Comparison of ENCODE assay signal across 27 cellular contexts in genomic region chr3:138796761-138797160, GRCh38.
"Had no signal": no experiment of that assay in that cellular context is flagged by ENCODE, and none has a peak within 500 bp of the region (broad histone marks: within the 10 kb centered on the region; RNA-seq: fewer than 3 reads in every experiment).

No MANE protein-coding gene starts in this region.

- H3K4me3 ChIP-seq: left ventricle myocardium inferior, lung, mucosa of descending colon, skin epidermis, thoracic aorta, uterus had no signal

- H3K27ac ChIP-seq: skin epidermis, thoracic aorta, uterus, VCaP had no signal

- H3K9me3 Mint-ChIP-seq: activated CD4-positive, alpha-beta memory T cell treated with anti-CD3 and anti-CD28 coated beads for 36 hours; activated CD4-positive, alpha-beta T cell treated with anti-CD3 and anti-CD28 coated beads, Interleukin-2, amount 10 ng/mL, durations not matched to agents 24 days and 14 days; activated T-cell treated with anti-CD3 and anti-CD28 coated beads, Interleukin-2, amount 50 U/mL, for 4 hours; activated T-helper 2 cell treated with anti-CD3 and anti-CD28 coated beads, Interferon-gamma antibody, Interleukin-2, Interleukin-4, amounts not matched to agents 10 μg/mL and 5 μg/mL and 100 μg/mL, durations not matched to agents 14 hours and 24 hours and 36 hours; stimulated activated effector memory CD8-positive, alpha-beta T cell treated with anti-CD3 and anti-CD28 coated beads, Interleukin-12 subunit alpha, Interleukin-12 subunit beta, amount 100 ng/mL, for 72 hours; stimulated activated naive CD8-positive, alpha-beta T cell treated with anti-CD3 and anti-CD28 coated beads, Interleukin-15, Interleukin-2, amounts not matched to agents 100 ng/mL and 50 ng/mL, for 24 hours; T-helper 2 cell treated with Interferon-gamma antibody and Interleukin-4, amounts not matched to agents 5 μg/mL and 100 μg/mL, for 36 hours had no signal

- H3K9me3 ChIP-seq: left ventricle myocardium inferior, mucosa of descending colon, thoracic aorta, uterus had no signal

- H3K36me3 ChIP-seq: thoracic aorta, uterus had no signal

- ATAC-seq: activated CD4-positive, CD25-positive, alpha-beta regulatory T cell treated with anti-CD3 and anti-CD28 coated beads, Interleukin-2, amount 50 U/mL, for 24 hours; activated T-cell treated with anti-CD3 and anti-CD28 coated beads, Interleukin-2, amount 50 U/mL, for 4 hours; mucosa of descending colon; natural killer cell treated with Interleukin-12 subunit alpha and Interleukin-12 subunit beta and Interleukin-15 and Interleukin-18, amount 100 ng/mL, for 72 hours; sciatic nerve had no signal

- DNase-seq: activated CD4-positive, alpha-beta memory T cell treated with anti-CD3 and anti-CD28 coated beads for 36 hours; activated CD4-positive, alpha-beta T cell treated with anti-CD3 and anti-CD28 coated beads, Interleukin-2, amount 10 ng/mL, durations not matched to agents 24 days and 14 days; activated CD8-positive, alpha-beta memory T cell treated with anti-CD3 and anti-CD28 coated beads, Interleukin-2, amount 50 U/mL, for 48 hours; activated T-cell treated with anti-CD3 and anti-CD28 coated beads, Interleukin-2, amount 50 U/mL, for 4 hours; anterior cingulate cortex; dermis blood vessel endothelial cell; effector CD8-positive, alpha-beta T cell; hypothalamus; islet precursor cell; left ventricle myocardium inferior; mucosa of descending colon; stimulated activated CD4-positive, alpha-beta T cell treated with anti-CD3 and anti-CD28 coated beads, Interleukin-12 subunit alpha, Interleukin-12 subunit beta, amount 100 ng/mL, for 4 hours; stimulated activated CD4-positive, alpha-beta T cell treated with anti-CD3 and anti-CD28 coated beads, Interleukin-4, amount 100 ng/mL, for 1 hour; uterus had no signal

- H3K27me3 Mint-ChIP-seq: activated CD4-positive, alpha-beta memory T cell treated with anti-CD3 and anti-CD28 coated beads for 36 hours; activated CD4-positive, alpha-beta T cell treated with anti-CD3 and anti-CD28 coated beads, Interleukin-2, amount 10 ng/mL, durations not matched to agents 24 days and 14 days; activated naive CD8-positive, alpha-beta T cell; natural killer cell treated with Interleukin-12 subunit alpha and Interleukin-12 subunit beta and Interleukin-15 and Interleukin-18, amount 100 ng/mL, for 72 hours; stimulated activated naive CD8-positive, alpha-beta T cell treated with anti-CD3 and anti-CD28 coated beads, Interleukin-15, Interleukin-2, amounts not matched to agents 100 ng/mL and 50 ng/mL, for 24 hours; type B pancreatic cell had no signal

- H3K27ac Mint-ChIP-seq: activated CD4-positive, alpha-beta memory T cell treated with anti-CD3 and anti-CD28 coated beads for 36 hours; activated CD4-positive, alpha-beta T cell treated with anti-CD3 and anti-CD28 coated beads, Interleukin-2, amount 10 ng/mL, durations not matched to agents 24 days and 14 days; activated naive CD8-positive, alpha-beta T cell; activated T-helper 2 cell treated with anti-CD3 and anti-CD28 coated beads, Interferon-gamma antibody, Interleukin-2, Interleukin-4, amounts not matched to agents 10 μg/mL and 5 μg/mL and 100 μg/mL, durations not matched to agents 14 hours and 24 hours and 36 hours; stimulated activated naive CD8-positive, alpha-beta T cell treated with anti-CD3 and anti-CD28 coated beads, Interleukin-15, Interleukin-2, amounts not matched to agents 100 ng/mL and 50 ng/mL, for 24 hours; T-helper 2 cell treated with Interferon-gamma antibody and Interleukin-4, amounts not matched to agents 5 μg/mL and 100 μg/mL, for 36 hours; type B pancreatic cell had no signal

- H3K4me3 Mint-ChIP-seq: activated CD4-positive, alpha-beta memory T cell treated with anti-CD3 and anti-CD28 coated beads for 36 hours; activated CD4-positive, alpha-beta T cell treated with anti-CD3 and anti-CD28 coated beads, Interleukin-2, amount 10 ng/mL, durations not matched to agents 24 days and 14 days; activated naive CD8-positive, alpha-beta T cell; activated T-cell treated with anti-CD3 and anti-CD28 coated beads, Interleukin-2, amount 50 U/mL, for 4 hours; natural killer cell treated with Interleukin-12 subunit alpha and Interleukin-12 subunit beta and Interleukin-15 and Interleukin-18, amount 100 ng/mL, for 72 hours; stimulated activated effector memory CD8-positive, alpha-beta T cell treated with anti-CD3 and anti-CD28 coated beads, Interleukin-12 subunit alpha, Interleukin-12 subunit beta, amount 100 ng/mL, for 72 hours; stimulated activated naive CD8-positive, alpha-beta T cell treated with anti-CD3 and anti-CD28 coated beads, Interleukin-15, Interleukin-2, amounts not matched to agents 100 ng/mL and 50 ng/mL, for 24 hours; T-helper 2 cell treated with Interferon-gamma antibody and Interleukin-4, amounts not matched to agents 5 μg/mL and 100 μg/mL, for 36 hours; type B pancreatic cell had no signal

- H3K4me1 ChIP-seq: uterus had no signal

- H3K27me3 ChIP-seq: uterus had no signal
